ENCODE assay signal across 26 cellular contexts in the genomic region with DNA sequence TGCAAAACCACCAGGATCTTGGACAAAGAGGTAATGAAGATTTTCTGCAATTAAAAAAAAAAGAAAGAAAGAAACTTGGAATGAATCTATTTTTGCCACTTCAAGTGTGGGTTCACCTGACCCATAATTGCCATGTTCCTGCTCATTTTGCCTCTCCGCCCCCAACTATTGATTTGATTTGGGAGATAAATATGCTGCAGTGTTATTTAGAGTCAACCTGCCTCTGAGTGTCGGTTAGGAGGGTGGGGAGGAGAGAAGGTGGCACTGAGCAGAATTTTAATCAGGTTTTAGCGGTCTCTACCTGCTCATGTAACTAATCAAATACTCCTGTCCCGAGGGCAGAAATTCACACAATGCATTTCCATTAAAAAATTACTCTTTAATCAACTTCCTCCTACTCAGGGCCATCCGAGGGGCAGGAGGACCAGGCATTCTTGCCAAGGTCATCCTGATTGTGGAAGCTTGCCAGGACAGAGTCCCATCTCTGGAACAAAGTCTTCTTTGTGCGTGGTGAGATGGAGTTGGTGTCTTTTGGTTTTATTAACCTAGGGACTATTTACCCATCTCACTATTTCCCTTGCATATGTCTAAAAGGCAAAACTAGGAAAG.
"Had no signal": no experiment of that assay in that cellular context is flagged by ENCODE, and none has a peak within 500 bp of the region (broad histone marks: within the 10 kb centered on the region; RNA-seq: fewer than 3 reads in every experiment).

No MANE protein-coding gene starts in this region.

- H3K4me1 ChIP-seq: gastrocnemius medialis, sigmoid colon had no signal

- H3K4me1 Mint-ChIP-seq: stimulated activated memory B cell treated with anti-CD40 and anti-IgM and Interleukin-4, amounts not matched to agents 10 μg/mL and 1 μg/mL and 100 μg/mL, for 72 hours had no signal

- H3K9me3 ChIP-seq: adrenal gland, gastrocnemius medialis, heart left ventricle, left lung, sigmoid colon, spleen, tibial artery had no signal

- H3K27me3 Mint-ChIP-seq: stimulated activated memory B cell treated with anti-CD40 and anti-IgM and Interleukin-4, amounts not matched to agents 10 μg/mL and 1 μg/mL and 100 μg/mL, for 72 hours had no signal

- H3K27me3 ChIP-seq: adrenal gland, gastrocnemius medialis, left lung, sigmoid colon, tibial artery had no signal

- H3K4me3 ChIP-seq: adrenal gland, gastrocnemius medialis, heart left ventricle, left lung, sigmoid colon, spleen, tibial artery had no signal

- H3K36me3 Mint-ChIP-seq: activated naive CD4-positive, alpha-beta T cell treated with anti-CD3 and anti-CD28 coated beads, Interleukin-2, amount 50 U/mL, for 72 hours; stimulated activated memory B cell treated with anti-CD40 and anti-IgM and Interleukin-4, amounts not matched to agents 10 μg/mL and 1 μg/mL and 100 μg/mL, for 72 hours had no signal

- H3K9me3 Mint-ChIP-seq: activated naive CD4-positive, alpha-beta T cell treated with anti-CD3 and anti-CD28 coated beads, Interleukin-2, amount 50 U/mL, for 72 hours; activated T-helper 1 cell treated with anti-CD3 and anti-CD28 coated beads, Interleukin-12 subunit alpha, Interleukin-12 subunit beta, Interleukin-2, Interleukin-4 antibody, amounts not matched to agents 30 ng/mL and 10 ng/mL and 1 ng/mL, durations not matched to agents 14 hours and 24 hours and 36 hours; stimulated activated memory B cell treated with anti-CD40 and anti-IgM and Interleukin-4, amounts not matched to agents 10 μg/mL and 1 μg/mL and 100 μg/mL, for 72 hours had no signal

- H3K4me3 Mint-ChIP-seq: activated T-helper 1 cell treated with anti-CD3 and anti-CD28 coated beads, Interleukin-12 subunit alpha, Interleukin-12 subunit beta, Interleukin-2, Interleukin-4 antibody, amounts not matched to agents 30 ng/mL and 10 ng/mL and 1 ng/mL, durations not matched to agents 14 hours and 24 hours and 36 hours; stimulated activated memory B cell treated with anti-CD40 and anti-IgM and Interleukin-4, amounts not matched to agents 10 μg/mL and 1 μg/mL and 100 μg/mL, for 72 hours; T-helper 17 cell had no signal

- DNase-seq: activated CD4-positive, alpha-beta T cell treated with anti-CD3 and anti-CD28 coated beads, Interleukin-2, amount 50 U/mL, for 1 hour; activated CD4-positive, CD25-positive, alpha-beta regulatory T cell treated with anti-CD3 and anti-CD28 coated beads, Interleukin-2, amount 50 U/mL, for 72 hours; activated gamma-delta T cell treated with Interleukin-2 at 50 U/mL for 16 hours; activated T-cell treated with anti-CD3 and anti-CD28 coated beads for 4 hours; cerebellar nuclear complex; cortex of kidney; effector CD4-positive, alpha-beta T cell; gastrocnemius medialis; heart left ventricle; kidney; left lung; midbrain; sigmoid colon; spleen; stimulated activated CD4-positive, alpha-beta T cell treated with anti-CD3 and anti-CD28 coated beads, Interleukin-4, amount 100 ng/mL, for 4 hours; T-helper 17 cell; tibial artery had no signal

- FAIRE-seq: astrocyte, bronchial epithelial cell, kidney, urothelium cell line had no signal

- H3K27ac ChIP-seq: adrenal gland, gastrocnemius medialis, heart left ventricle, left lung, sigmoid colon, spleen, tibial artery, VCaP had no signal

- ATAC-seq: activated naive CD4-positive, alpha-beta T cell treated with anti-CD3 and anti-CD28 coated beads, Interleukin-2, amount 50 U/mL, for 72 hours; esophagus mucosa; gastrocnemius medialis; heart left ventricle; left lung; stimulated activated memory B cell treated with anti-CD40 and anti-IgM and Interleukin-4, amounts not matched to agents 10 μg/mL and 1 μg/mL and 100 μg/mL, for 72 hours; T-helper 17 cell had no signal

- H3K36me3 ChIP-seq: adrenal gland, gastrocnemius medialis, heart left ventricle, left lung, sigmoid colon, spleen, tibial artery had no signal

- H3K27ac Mint-ChIP-seq: activated naive CD4-positive, alpha-beta T cell treated with anti-CD3 and anti-CD28 coated beads, Interleukin-2, amount 50 U/mL, for 72 hours; activated T-helper 1 cell treated with anti-CD3 and anti-CD28 coated beads, Interleukin-12 subunit alpha, Interleukin-12 subunit beta, Interleukin-2, Interleukin-4 antibody, amounts not matched to agents 30 ng/mL and 10 ng/mL and 1 ng/mL, durations not matched to agents 14 hours and 24 hours and 36 hours; stimulated activated memory B cell treated with anti-CD40 and anti-IgM and Interleukin-4, amounts not matched to agents 10 μg/mL and 1 μg/mL and 100 μg/mL, for 72 hours; T-helper 17 cell had no signal
